In the genomic region with DNA sequence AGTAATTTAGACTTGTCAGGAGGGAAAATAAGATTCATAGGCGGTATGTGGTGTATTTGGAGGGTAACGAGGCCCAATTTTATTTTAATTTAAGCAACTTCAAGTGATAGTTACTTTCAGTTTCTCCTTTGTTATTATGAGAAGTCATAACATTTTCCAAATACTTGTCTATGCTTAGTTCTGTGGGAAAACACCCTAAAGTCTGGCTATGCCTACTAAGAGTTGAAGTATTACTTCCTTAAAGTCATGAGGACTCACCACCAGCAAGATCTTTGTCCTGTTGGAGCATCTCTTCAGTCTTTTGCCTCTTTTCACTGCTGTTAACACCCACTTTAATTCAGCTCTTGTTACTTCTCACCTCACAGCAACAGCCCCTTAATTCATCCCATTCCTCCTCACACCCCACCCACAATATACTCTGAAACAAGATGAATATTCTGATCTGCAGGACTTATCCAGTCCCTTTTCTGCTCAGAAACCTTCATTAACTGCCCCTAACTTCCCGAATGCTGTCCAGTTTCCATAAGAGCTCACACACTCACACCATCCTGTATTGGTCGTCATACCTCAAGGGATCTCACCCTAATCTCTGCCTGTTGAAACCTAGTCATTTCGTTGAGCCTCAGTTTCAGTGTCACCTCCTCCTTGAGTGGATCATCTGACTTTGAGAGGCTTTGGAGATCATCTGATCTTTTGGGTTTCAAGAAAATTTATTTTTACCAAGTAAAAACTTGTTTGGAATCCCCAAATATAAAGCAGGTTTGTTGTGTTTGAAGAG, we compare ENCODE assay signal across 16 cellular contexts.
A peak's percentile ranks its signal among the peaks of the same experiment; 100 is the strongest.
DNase-seq lines count a peak whose midpoint lies in the region; ATAC-seq and TF ChIP-seq lines count a peak whose summit lies in the region.
"Had no signal": no experiment of that assay in that cellular context is flagged by ENCODE, and none has a peak within 500 bp of the region (broad histone marks: within the 10 kb centered on the region; RNA-seq: fewer than 3 reads in every experiment).

No MANE protein-coding gene starts in this region.

- H3K4me1 Mint-ChIP-seq in natural killer cell treated with Interleukin-12 subunit alpha and Interleukin-12 subunit beta and Interleukin-15 and Interleukin-18, amount 100 ng/mL, for 72 hours (ENCODE audit: low read depth in 2 of 2) = peaks cover 0 to 6% of the 10 kb centered on the region in 2 donors
- H3K4me1 Mint-ChIP-seq in natural killer cell = peaks cover 6% of the 10 kb centered on the region in 2 donors
- H3K4me1 Mint-ChIP-seq in activated naive CD8-positive, alpha-beta T cell treated with anti-CD3 and anti-CD28 coated beads, Interleukin-2, amount 10 ng/mL, durations not matched to agents 7 days and 5 days = peaks cover 8% of the 10 kb centered on the region
- H3K4me1 Mint-ChIP-seq: GM23338 had no signal

- POLR2A ChIA-PET in activated naive CD8-positive, alpha-beta T cell treated with anti-CD3 and anti-CD28 coated beads, Interleukin-2, amount 10 ng/mL, durations not matched to agents 7 days and 5 days (lab: Charles Lee) = no interaction called here
- POLR2A ChIA-PET in HEK293T (lab: Yijun Ruan, JAX) = no interaction called here

- H3K27me3 Mint-ChIP-seq in natural killer cell treated with Interleukin-12 subunit alpha and Interleukin-12 subunit beta and Interleukin-15 and Interleukin-18, amount 100 ng/mL, for 72 hours = peaks cover 13 to 21% of the 10 kb centered on the region in 2 donors
- H3K27me3 Mint-ChIP-seq in natural killer cell (ENCODE audit: low read depth in 2 of 2) = peaks cover 10 to 14% of the 10 kb centered on the region in 2 donors
- peaks cover 2% of the 10 kb centered on the region for H3K27me3 Mint-ChIP-seq in activated naive CD8-positive, alpha-beta T cell treated with anti-CD3 and anti-CD28 coated beads, Interleukin-2, amount 10 ng/mL, durations not matched to agents 7 days and 5 days

- ATAC-seq in natural killer cell treated with Interleukin-12 subunit alpha and Interleukin-12 subunit beta and Interleukin-15 and Interleukin-18, amount 100 ng/mL, for 72 hours = no peak
- ATAC-seq in natural killer cell = no peak
- peak; percentile 69 for ATAC-seq in HG02870 (IDR thresholded peaks at IDR 0.05; ENCODE audit: unreplicated experiment)
- ATAC-seq in activated naive CD8-positive, alpha-beta T cell treated with anti-CD3 and anti-CD28 coated beads, Interleukin-2, amount 10 ng/mL, durations not matched to agents 7 days and 5 days (ENCODE audit: low read depth) = no peak
- no peak for ATAC-seq in GM19455 (IDR thresholded peaks at IDR 0.05; ENCODE audit: unreplicated experiment)
- ATAC-seq: activated CD8-positive, alpha-beta memory T cell treated with anti-CD3 and anti-CD28 coated beads, Interleukin-2, amount 10 ng/mL, durations not matched to agents 7 days and 5 days; GM23338; mucosa of descending colon had no signal

- no peaks in the 10 kb centered on the region for H3K9me3 Mint-ChIP-seq in natural killer cell treated with Interleukin-12 subunit alpha and Interleukin-12 subunit beta and Interleukin-15 and Interleukin-18, amount 100 ng/mL, for 72 hours
- H3K9me3 Mint-ChIP-seq in natural killer cell = no peaks in the 10 kb centered on the region
- peaks cover 1% of the 10 kb centered on the region for H3K9me3 Mint-ChIP-seq in activated naive CD8-positive, alpha-beta T cell treated with anti-CD3 and anti-CD28 coated beads, Interleukin-2, amount 10 ng/mL, durations not matched to agents 7 days and 5 days
- H3K9me3 Mint-ChIP-seq: dendritic cell treated with granulocyte-macrophage colony-stimulating factor and Interleukin-4, amounts not matched to agents 40 ng/mL and 50 ng/mL, for 4 days; GM23338; IgD-negative memory B cell had no signal

- DNase-seq in natural killer cell treated with Interleukin-12 subunit alpha and Interleukin-12 subunit beta and Interleukin-15 and Interleukin-18, amount 100 ng/mL, for 72 hours (ENCODE audit: low spot score) = no peak
- no peak for DNase-seq in natural killer cell
- DNase-seq in activated naive CD8-positive, alpha-beta T cell treated with anti-CD3 and anti-CD28 coated beads, Interleukin-2, amount 10 ng/mL, durations not matched to agents 7 days and 5 days = no peak
- no peak for DNase-seq in HEK293T (ENCODE audit: extremely low spot score)
- no peak for DNase-seq in islet precursor cell
- DNase-seq in cortex of kidney (lab: John Stamatoyannopoulos, UW) = no peak
- DNase-seq: activated CD8-positive, alpha-beta memory T cell treated with anti-CD3 and anti-CD28 coated beads, Interleukin-2, amount 10 ng/mL, durations not matched to agents 7 days and 5 days; DMS 273 treated with DMSO at 0.1 percent for 48 hours; mucosa of descending colon; NCI-H1092 treated with DMSO at 0.1 percent for 48 hours; stimulated activated naive CD4-positive, alpha-beta T cell had no signal

- TF ChIP-seq CTCF in natural killer cell (IDR thresholded peaks at IDR 0.05) = no peak

- CTCF ChIA-PET in HEK293T (lab: Yijun Ruan, JAX) = no interaction called here

- H3K36me3 Mint-ChIP-seq in natural killer cell treated with Interleukin-12 subunit alpha and Interleukin-12 subunit beta and Interleukin-15 and Interleukin-18, amount 100 ng/mL, for 72 hours = no peaks in the 10 kb centered on the region
- H3K36me3 Mint-ChIP-seq in natural killer cell = no peaks in the 10 kb centered on the region
- no peaks in the 10 kb centered on the region for H3K36me3 Mint-ChIP-seq in activated naive CD8-positive, alpha-beta T cell treated with anti-CD3 and anti-CD28 coated beads, Interleukin-2, amount 10 ng/mL, durations not matched to agents 7 days and 5 days
- H3K36me3 Mint-ChIP-seq: activated CD8-positive, alpha-beta memory T cell treated with anti-CD3 and anti-CD28 coated beads, Interleukin-2, amount 10 ng/mL, durations not matched to agents 7 days and 5 days; IgD-negative memory B cell had no signal

- H3K27ac Mint-ChIP-seq in natural killer cell treated with Interleukin-12 subunit alpha and Interleukin-12 subunit beta and Interleukin-15 and Interleukin-18, amount 100 ng/mL, for 72 hours = no peak overlapping the region
- no peak overlapping the region for H3K27ac Mint-ChIP-seq in natural killer cell
- no peak overlapping the region for H3K27ac Mint-ChIP-seq in activated naive CD8-positive, alpha-beta T cell treated with anti-CD3 and anti-CD28 coated beads, Interleukin-2, amount 10 ng/mL, durations not matched to agents 7 days and 5 days
- H3K27ac Mint-ChIP-seq: activated CD8-positive, alpha-beta memory T cell treated with anti-CD3 and anti-CD28 coated beads, Interleukin-2, amount 10 ng/mL, durations not matched to agents 7 days and 5 days; dendritic cell treated with granulocyte-macrophage colony-stimulating factor and Interleukin-4, amounts not matched to agents 40 ng/mL and 50 ng/mL, for 4 days; GM23338; IgD-negative memory B cell had no signal

- peak overlapping the region; percentile 4 for H3K4me3 Mint-ChIP-seq in natural killer cell treated with Interleukin-12 subunit alpha and Interleukin-12 subunit beta and Interleukin-15 and Interleukin-18, amount 100 ng/mL, for 72 hours
- H3K4me3 Mint-ChIP-seq in natural killer cell = no peak overlapping the region
- H3K4me3 Mint-ChIP-seq in activated naive CD8-positive, alpha-beta T cell treated with anti-CD3 and anti-CD28 coated beads, Interleukin-2, amount 10 ng/mL, durations not matched to agents 7 days and 5 days = peak overlapping the region; percentile 7
- H3K4me3 Mint-ChIP-seq: activated CD8-positive, alpha-beta memory T cell treated with anti-CD3 and anti-CD28 coated beads, Interleukin-2, amount 10 ng/mL, durations not matched to agents 7 days and 5 days; dendritic cell treated with granulocyte-macrophage colony-stimulating factor and Interleukin-4, amounts not matched to agents 40 ng/mL and 50 ng/mL, for 4 days; GM23338; IgD-negative memory B cell had no signal

- intact Hi-C loops in natural killer cell (cut with micrococcal nuclease) = no loop called here

TF ChIP-seq in HEK293T, 16 proteins besides CTCF, POLR2A, EP300 and RAD21:
- TF ChIP-seq CTBP1 (IDR thresholded peaks at IDR 0.05; ENCODE audit: borderline replicate concordance) = no peak
- no peak for TF ChIP-seq SP1 (IDR thresholded peaks at IDR 0.05)
- TF ChIP-seq BHLHE40 (IDR thresholded peaks at IDR 0.05; ENCODE audit: borderline replicate concordance) = no peak
- TF ChIP-seq ELF4 (IDR thresholded peaks at IDR 0.05) = no peak
- no peak for TF ChIP-seq L3MBTL2 (conservative IDR thresholded peaks at IDR 0.05)
- TF ChIP-seq TARDBP (IDR thresholded peaks at IDR 0.05) = no peak
